29 cellular contexts compared by ENCODE assay signal in genomic region chr22:30925667-30926066, GRCh38.
"Had no signal": no experiment of that assay in that cellular context is flagged by ENCODE, and none has a peak within 500 bp of the region (broad histone marks: within the 10 kb centered on the region; RNA-seq: fewer than 3 reads in every experiment).

No MANE protein-coding gene starts in this region.

- H3K4me3 ChIP-seq: esophagus squamous epithelium, heart right ventricle, lung, mucosa of descending colon, prostate gland, right atrium auricular region, skin epidermis, spleen, testis, tibial artery, upper lobe of left lung, uterus had no signal

- ATAC-seq: effector memory CD8-positive, alpha-beta T cell; heart right ventricle; mucosa of descending colon; natural killer cell treated with Interleukin-12 subunit alpha and Interleukin-12 subunit beta and Interleukin-15 and Interleukin-18, amount 100 ng/mL, for 72 hours; stimulated activated memory B cell treated with anti-CD40 and anti-IgM and Interleukin-4, amounts not matched to agents 10 μg/mL and 1 μg/mL and 100 μg/mL, for 72 hours; stimulated activated naive CD8-positive, alpha-beta T cell treated with anti-CD3 and anti-CD28 coated beads, Interleukin-15, Interleukin-2, amounts not matched to agents 100 U/mL and 50 U/mL, for 24 hours had no signal

- H3K9me3 Mint-ChIP-seq: effector memory CD8-positive, alpha-beta T cell; memory B cell; naive B cell; natural killer cell treated with Interleukin-12 subunit alpha and Interleukin-12 subunit beta and Interleukin-15 and Interleukin-18, amount 100 ng/mL, for 72 hours; neural crest cell; stimulated activated memory B cell treated with anti-CD40 and anti-IgM and Interleukin-4, amounts not matched to agents 10 μg/mL and 1 μg/mL and 100 μg/mL, for 72 hours had no signal

- H3K4me1 ChIP-seq: parathyroid adenoma, prostate gland, uterus had no signal

- H3K4me3 Mint-ChIP-seq: effector memory CD8-positive, alpha-beta T cell; memory B cell; naive B cell; natural killer cell treated with Interleukin-12 subunit alpha and Interleukin-12 subunit beta and Interleukin-15 and Interleukin-18, amount 100 ng/mL, for 72 hours; neural crest cell; stimulated activated memory B cell treated with anti-CD40 and anti-IgM and Interleukin-4, amounts not matched to agents 10 μg/mL and 1 μg/mL and 100 μg/mL, for 72 hours had no signal

- H2AFZ ChIP-seq: parathyroid adenoma had no signal

- H3K27me3 ChIP-seq: esophagus squamous epithelium, heart right ventricle, right atrium auricular region, spleen, testis, tibial artery, upper lobe of left lung, uterus had no signal

- H3K27ac ChIP-seq: esophagus squamous epithelium, heart right ventricle, neutrophil, parathyroid adenoma, prostate gland, right atrium auricular region, skin epidermis, spleen, testis, tibial artery, upper lobe of left lung, uterus had no signal

- H3K79me2 ChIP-seq: parathyroid adenoma had no signal

- H3K36me3 ChIP-seq: uterus had no signal

- H3K9me3 ChIP-seq: esophagus squamous epithelium, heart right ventricle, mucosa of descending colon, neutrophil, prostate gland, right atrium auricular region, spleen, testis, tibial artery, upper lobe of left lung, uterus had no signal

- H3K27me3 Mint-ChIP-seq: effector memory CD8-positive, alpha-beta T cell; memory B cell; naive B cell; natural killer cell treated with Interleukin-12 subunit alpha and Interleukin-12 subunit beta and Interleukin-15 and Interleukin-18, amount 100 ng/mL, for 72 hours; stimulated activated memory B cell treated with anti-CD40 and anti-IgM and Interleukin-4, amounts not matched to agents 10 μg/mL and 1 μg/mL and 100 μg/mL, for 72 hours had no signal

- H3K27ac Mint-ChIP-seq: natural killer cell treated with Interleukin-12 subunit alpha and Interleukin-12 subunit beta and Interleukin-15 and Interleukin-18, amount 100 ng/mL, for 72 hours had no signal

- DNase-seq: cortex of kidney; effector memory CD8-positive, alpha-beta T cell; erythroblast; esophagus squamous epithelium; foreskin melanocyte; glutamatergic neuron; heart right ventricle; hippocampal formation; kidney glomerular epithelial cell; mucosa of descending colon; naive B cell; spleen; stimulated activated CD4-positive, alpha-beta T cell treated with anti-CD3 and anti-CD28 coated beads, Interleukin-4, amount 100 ng/mL, for 4 hours; stimulated activated naive CD8-positive, alpha-beta T cell treated with anti-CD3 and anti-CD28 coated beads, Interleukin-15, Interleukin-2, amounts not matched to agents 100 U/mL and 50 U/mL, for 24 hours; substantia nigra; upper lobe of left lung; uterus had no signal

- H3K9ac ChIP-seq: parathyroid adenoma had no signal
